24 cellular contexts compared by ENCODE assay signal in genomic region chr18:25137133-25137472, GRCh38.
"Had no signal": no experiment of that assay in that cellular context is flagged by ENCODE, and none has a peak within 500 bp of the region (broad histone marks: within the 10 kb centered on the region; RNA-seq: fewer than 3 reads in every experiment).

No MANE protein-coding gene starts in this region.

- H3K27me3 ChIP-seq: esophagus squamous epithelium, left lung, stomach had no signal

- FAIRE-seq: keratinocyte had no signal

- H3K4me3 Mint-ChIP-seq: activated CD4-positive, alpha-beta T cell treated with anti-CD3 and anti-CD28 coated beads, Interleukin-2, amount 10 ng/mL, durations not matched to agents 24 days and 14 days; activated CD8-positive, alpha-beta T cell treated with anti-CD3 and anti-CD28 coated beads for 36 hours; activated naive CD4-positive, alpha-beta T cell treated with anti-CD3 and anti-CD28 coated beads, Interleukin-2, amount 10 ng/mL, durations not matched to agents 7 days and 5 days; activated naive CD8-positive, alpha-beta T cell treated with anti-CD3 and anti-CD28 coated beads, Interleukin-2, amount 50 U/mL, for 24 hours; dendritic cell treated with granulocyte-macrophage colony-stimulating factor and Interleukin-4, amounts not matched to agents 40 ng/mL and 50 ng/mL, for 4 days; memory B cell; naive thymus-derived CD4-positive, alpha-beta T cell had no signal

- H3K4me3 ChIP-seq: esophagus squamous epithelium, left lung, skin epidermis, stomach had no signal

- DNase-seq: activated CD4-positive, alpha-beta T cell treated with anti-CD3 and anti-CD28 coated beads, Interleukin-2, amount 10 ng/mL, durations not matched to agents 24 days and 14 days; activated CD4-positive, CD25-positive, alpha-beta regulatory T cell; activated CD8-positive, alpha-beta T cell treated with anti-CD3 and anti-CD28 coated beads for 36 hours; activated naive CD4-positive, alpha-beta T cell treated with anti-CD3 and anti-CD28 coated beads, Interleukin-2, amount 10 ng/mL, durations not matched to agents 7 days and 5 days; activated naive CD8-positive, alpha-beta T cell treated with anti-CD3 and anti-CD28 coated beads, Interleukin-2, amount 50 U/mL, for 24 hours; activated T-cell treated with anti-CD3 and anti-CD28 coated beads, Interleukin-2, amount 50 U/mL, for 1 hour; aorta; effector CD8-positive, alpha-beta T cell; esophagus squamous epithelium; left lung; naive thymus-derived CD4-positive, alpha-beta T cell; retina; stimulated activated CD4-positive, alpha-beta T cell treated with anti-CD3 and anti-CD28 coated beads, Interleukin-15, amount 100 ng/mL, for 24 hours; stimulated activated CD4-positive, alpha-beta T cell treated with anti-CD3 and anti-CD28 coated beads, Interleukin-2, amount 100 ng/mL, for 48 hours; stomach; T-helper 1 cell; T1000; trophoblast cell had no signal

- H3K27ac ChIP-seq: esophagus squamous epithelium, left lung, stomach had no signal

- H3K9me3 ChIP-seq: esophagus squamous epithelium, left lung, stomach had no signal

- H3K9me3 Mint-ChIP-seq: activated CD4-positive, alpha-beta T cell treated with anti-CD3 and anti-CD28 coated beads, Interleukin-2, amount 10 ng/mL, durations not matched to agents 24 days and 14 days; activated CD8-positive, alpha-beta T cell treated with anti-CD3 and anti-CD28 coated beads for 36 hours; activated naive CD4-positive, alpha-beta T cell treated with anti-CD3 and anti-CD28 coated beads, Interleukin-2, amount 10 ng/mL, durations not matched to agents 7 days and 5 days; activated naive CD8-positive, alpha-beta T cell treated with anti-CD3 and anti-CD28 coated beads, Interleukin-2, amount 50 U/mL, for 24 hours; activated T-helper 2 cell treated with anti-CD3 and anti-CD28 coated beads, Interferon-gamma antibody, Interleukin-2, Interleukin-4, amounts not matched to agents 10 μg/mL and 5 μg/mL and 100 μg/mL, durations not matched to agents 14 hours and 24 hours and 36 hours; dendritic cell treated with granulocyte-macrophage colony-stimulating factor and Interleukin-4, amounts not matched to agents 40 ng/mL and 50 ng/mL, for 4 days; memory B cell; naive thymus-derived CD4-positive, alpha-beta T cell had no signal

- H3K36me3 Mint-ChIP-seq: activated naive CD4-positive, alpha-beta T cell treated with anti-CD3 and anti-CD28 coated beads, Interleukin-2, amount 10 ng/mL, durations not matched to agents 7 days and 5 days; memory B cell; naive thymus-derived CD4-positive, alpha-beta T cell had no signal

- H3K36me3 ChIP-seq: esophagus squamous epithelium, left lung, stomach had no signal

- H3K27me3 Mint-ChIP-seq: activated CD4-positive, alpha-beta T cell treated with anti-CD3 and anti-CD28 coated beads, Interleukin-2, amount 10 ng/mL, durations not matched to agents 24 days and 14 days; activated naive CD4-positive, alpha-beta T cell treated with anti-CD3 and anti-CD28 coated beads, Interleukin-2, amount 10 ng/mL, durations not matched to agents 7 days and 5 days; activated naive CD8-positive, alpha-beta T cell treated with anti-CD3 and anti-CD28 coated beads, Interleukin-2, amount 50 U/mL, for 24 hours; dendritic cell treated with granulocyte-macrophage colony-stimulating factor and Interleukin-4, amounts not matched to agents 40 ng/mL and 50 ng/mL, for 4 days; memory B cell; naive thymus-derived CD4-positive, alpha-beta T cell had no signal

- H3K4me1 Mint-ChIP-seq: activated CD4-positive, alpha-beta T cell treated with anti-CD3 and anti-CD28 coated beads, Interleukin-2, amount 10 ng/mL, durations not matched to agents 24 days and 14 days; activated naive CD4-positive, alpha-beta T cell treated with anti-CD3 and anti-CD28 coated beads, Interleukin-2, amount 10 ng/mL, durations not matched to agents 7 days and 5 days; activated naive CD8-positive, alpha-beta T cell treated with anti-CD3 and anti-CD28 coated beads, Interleukin-2, amount 50 U/mL, for 24 hours; memory B cell; naive thymus-derived CD4-positive, alpha-beta T cell had no signal

- ATAC-seq: activated CD8-positive, alpha-beta T cell treated with anti-CD3 and anti-CD28 coated beads for 36 hours; activated naive CD8-positive, alpha-beta T cell treated with anti-CD3 and anti-CD28 coated beads, Interleukin-2, amount 50 U/mL, for 24 hours; left lung; naive thymus-derived CD4-positive, alpha-beta T cell; SK-N-SH treated with all-trans-retinoic acid at 6 μM for 48 hours had no signal

- H3K27ac Mint-ChIP-seq: activated CD4-positive, alpha-beta T cell treated with anti-CD3 and anti-CD28 coated beads, Interleukin-2, amount 10 ng/mL, durations not matched to agents 24 days and 14 days; activated CD8-positive, alpha-beta T cell treated with anti-CD3 and anti-CD28 coated beads for 36 hours; activated naive CD4-positive, alpha-beta T cell treated with anti-CD3 and anti-CD28 coated beads, Interleukin-2, amount 10 ng/mL, durations not matched to agents 7 days and 5 days; activated naive CD8-positive, alpha-beta T cell treated with anti-CD3 and anti-CD28 coated beads, Interleukin-2, amount 50 U/mL, for 24 hours; activated T-helper 2 cell treated with anti-CD3 and anti-CD28 coated beads, Interferon-gamma antibody, Interleukin-2, Interleukin-4, amounts not matched to agents 10 μg/mL and 5 μg/mL and 100 μg/mL, durations not matched to agents 14 hours and 24 hours and 36 hours; dendritic cell treated with granulocyte-macrophage colony-stimulating factor and Interleukin-4, amounts not matched to agents 40 ng/mL and 50 ng/mL, for 4 days; memory B cell; naive thymus-derived CD4-positive, alpha-beta T cell had no signal
